In the genomic region with DNA sequence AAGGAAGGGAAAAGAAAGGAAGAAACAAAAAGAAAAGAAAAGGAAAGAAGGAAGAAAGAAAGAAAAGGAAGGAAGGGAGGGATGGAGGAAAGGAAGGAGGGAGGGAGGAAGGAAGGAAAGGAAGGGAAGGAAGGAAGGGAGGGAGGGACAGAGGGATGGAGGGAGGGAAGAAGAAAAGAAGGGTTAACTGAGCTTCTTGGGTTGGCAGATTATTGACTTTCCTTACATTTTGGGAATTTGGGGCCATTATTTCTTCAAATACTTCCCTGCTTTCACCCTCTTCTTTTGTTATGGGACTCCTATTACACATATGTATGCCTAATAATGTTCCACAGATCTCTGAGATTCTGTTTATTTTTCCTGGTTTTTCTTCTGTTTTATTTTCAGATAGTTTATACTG, we compare ENCODE assay signal across 33 cellular contexts.
DNase-seq lines count a peak whose midpoint lies in the region; ATAC-seq, FAIRE-seq and TF ChIP-seq lines count a peak whose summit lies in the region.
"Had no signal": no experiment of that assay in that cellular context is flagged by ENCODE, and none has a peak within 500 bp of the region (broad histone marks: within the 10 kb centered on the region; RNA-seq: fewer than 3 reads in every experiment).

No MANE protein-coding gene starts in this region.

- no peak for TF ChIP-seq EP300 in HepG2 (IDR thresholded peaks at IDR 0.05; ENCODE audit: low read depth in 2 of 2, low read length in 2 of 2)
- TF ChIP-seq EP300 in HepG2 (CRISPR knock-in tag; IDR thresholded peaks at IDR 0.05; ENCODE audit: borderline replicate concordance) = no peak
- no peak for TF ChIP-seq EP300 in K562 (IDR thresholded peaks at IDR 0.05; ENCODE audit: low read length)

- intact Hi-C loops in HepG2 (cut with micrococcal nuclease; ENCODE audit: unreplicated experiment) (no loop called here), right lobe of liver (cut with DNase I) (no loop called here), K562 (cut with micrococcal nuclease) (no loop called here)

- H3K4me2 ChIP-seq in HepG2 (ENCODE audit: low read depth, low read length) = no peak overlapping the region
- no peak overlapping the region for H3K4me2 ChIP-seq in K562 (ENCODE audit: insufficient read depth, low read length)
- H3K4me2 ChIP-seq: A549; BLaER1; BLaER1 treated with 17β-estradiol and CSF1 and Interleukin-3, amounts not matched to agents 10 nM and 100 nM had no signal

- no peak for FAIRE-seq in HepG2 (lab: Jason Lieb, UNC)
- no peak for FAIRE-seq in K562 (lab: Jason Lieb, UNC)
- FAIRE-seq: A204.1, A549, D721Med had no signal

- no peak overlapping the region for H3K4me3 ChIP-seq in HepG2 (replicated peaks in 1 of 3; ENCODE audit: insufficient read depth in 1 of 3, low read depth in 2 of 3, low read length in 3 of 3)
- H3K4me3 ChIP-seq in right lobe of liver = no peak overlapping the region
- no peak overlapping the region for H3K4me3 ChIP-seq in HEK293 (ENCODE audit: low read depth, low read length)
- no peak overlapping the region for H3K4me3 ChIP-seq in K562
- H3K4me3 ChIP-seq: A549; BLaER1; BLaER1 treated with 17β-estradiol and CSF1 and Interleukin-3, amounts not matched to agents 10 nM and 100 nM had no signal

- POLR2A ChIA-PET in HepG2 (lab: Yijun Ruan, JAX) (no interaction called here), HEK293 (lab: Yijun Ruan, JAX) (no interaction called here), K562 (lab: Yijun Ruan, JAX) (no interaction called here)

- H3K9ac ChIP-seq in HepG2 (ENCODE audit: insufficient read depth, low read depth, low read length) (no peak overlapping the region), K562 (ENCODE audit: insufficient read depth in 1 of 2, low read depth in 2 of 2, low read length in 2 of 2) (no peak overlapping the region)
- H3K9ac ChIP-seq: BLaER1; BLaER1 treated with 17β-estradiol and CSF1 and Interleukin-3, amounts not matched to agents 10 nM and 100 nM had no signal

- H3K9me1 ChIP-seq in K562 (ENCODE audit: control insufficient read depth, insufficient read depth, low read length) = no peaks in the 10 kb centered on the region

- H4K20me1 ChIP-seq in HepG2 (ENCODE audit: insufficient read depth, low read length) (no peaks in the 10 kb centered on the region), K562 (replicated peaks; ENCODE audit: control insufficient read depth, insufficient read depth, low read length) (no peaks in the 10 kb centered on the region)
- H4K20me1 ChIP-seq: BLaER1; BLaER1 treated with 17β-estradiol and CSF1 and Interleukin-3, amounts not matched to agents 10 nM and 100 nM had no signal

- ATAC-seq in HepG2 (no peak), right lobe of liver (no peak), K562 (no peak), GM21381 (IDR thresholded peaks at IDR 0.05; ENCODE audit: unreplicated experiment) (no peak)
- ATAC-seq: A549; CD8-positive, alpha-beta T cell had no signal

- no peak for DNase-seq in HepG2 (ENCODE audit: low spot score)
- DNase-seq in right lobe of liver = no peak
- no peak for DNase-seq in K562 (ENCODE audit: extremely low read depth in 1 of 4, low spot score in 3 of 4)
- no peak for DNase-seq in occipital lobe (lab: John Stamatoyannopoulos, UW)
- DNase-seq: 8988T; ACHN; AML-193; BE2C; C1 segment of cervical spinal cord; Caco-2; Calu3; CD4-positive, alpha-beta memory T cell; CD4-positive, alpha-beta T cell; CD4-positive, CD25-positive, alpha-beta regulatory T cell; CD8-positive, alpha-beta memory T cell; CD8-positive, alpha-beta T cell; COR-L47; DMS 273 treated with DMSO at 0.1 percent for 48 hours; DMS153; DMS53; DMS79; DMS79 treated with DMSO at 0.1 percent for 48 hours; DND-41; EL had no signal

- H2AFZ ChIP-seq in HepG2 (ENCODE audit: low read length) = no peak overlapping the region
- no peak overlapping the region for H2AFZ ChIP-seq in K562 (ENCODE audit: low read depth, low read length)

- H3K27ac ChIP-seq in HepG2 (ENCODE audit: extremely low read length, insufficient read depth, low read length) (no peak overlapping the region), right lobe of liver (no peak overlapping the region), HEK293 (ENCODE audit: extremely low read depth, low read depth, low read length) (no peak overlapping the region), K562 (ENCODE audit: extremely low read depth, low read depth, low read length) (no peak overlapping the region)
- H3K27ac ChIP-seq: 22Rv1; A549; BLaER1; BLaER1 treated with 17β-estradiol and CSF1 and Interleukin-3, amounts not matched to agents 10 nM and 100 nM; C4-2B had no signal

- peaks cover 79% of the 10 kb centered on the region for H3K9me3 ChIP-seq in HepG2 (ENCODE audit: low read length)
- no peaks in the 10 kb centered on the region for H3K9me3 ChIP-seq in right lobe of liver
- H3K9me3 ChIP-seq in HEK293 (ENCODE audit: control insufficient read depth, insufficient read depth, low read depth, low read length) = no peaks in the 10 kb centered on the region
- H3K9me3 ChIP-seq in K562 (replicated peaks; ENCODE audit: control insufficient read depth, insufficient read depth, low read depth, low read length) = no peaks in the 10 kb centered on the region
- H3K9me3 ChIP-seq: A549, BE2C, Caco-2 had no signal

- TF ChIP-seq RAD21 in HepG2 (CRISPR knock-in tag; IDR thresholded peaks at IDR 0.05) = no peak
- TF ChIP-seq RAD21 in K562 (CRISPR knock-in tag; conservative IDR thresholded peaks at IDR 0.05 in 1 of 2, IDR thresholded peaks at IDR 0.05 in 1 of 2) = no peak

- CTCF ChIA-PET in HepG2 (lab: Yijun Ruan, JAX; ENCODE audit: low intra/inter-chr PET ratio, low total read pairs) (no interaction called here), HEK293 (lab: Yijun Ruan, JAX) (no interaction called here), K562 (lab: Yijun Ruan, JAX; ENCODE audit: low intra/inter-chr PET ratio) (interaction anchor here (0.6 kb wide), 1 partner anchor 58 kb away, joined by 3 read pairs; no protein-coding TSS in a partner anchor)

- no peaks in the 10 kb centered on the region for H3K36me3 ChIP-seq in HepG2 (replicated peaks in 1 of 2; ENCODE audit: control insufficient read depth in 1 of 2, insufficient read depth in 2 of 2, low read length in 2 of 2)
- H3K36me3 ChIP-seq in right lobe of liver = no peaks in the 10 kb centered on the region
- H3K36me3 ChIP-seq in HEK293 (ENCODE audit: control insufficient read depth in 2 of 2, insufficient read depth in 1 of 2, low read length in 2 of 2) = no peaks in the 10 kb centered on the region
- no peaks in the 10 kb centered on the region for H3K36me3 ChIP-seq in K562 (ENCODE audit: control insufficient read depth, insufficient read depth, low read length)
- H3K36me3 ChIP-seq: BE2C; BLaER1; BLaER1 treated with 17β-estradiol and CSF1 and Interleukin-3, amounts not matched to agents 10 nM and 100 nM had no signal

- H3K79me2 ChIP-seq in HepG2 (ENCODE audit: insufficient read depth, low read length) (no peaks in the 10 kb centered on the region), K562 (ENCODE audit: control insufficient read depth, insufficient read depth, low read length) (no peaks in the 10 kb centered on the region)

- no peak for TF ChIP-seq POLR2A in HepG2 (IDR thresholded peaks at IDR 0.05; ENCODE audit: insufficient read depth in 1 of 2, low read depth in 2 of 2, low read length in 2 of 2)
- no peak for TF ChIP-seq POLR2A in right lobe of liver (IDR thresholded peaks at IDR 0.05)
- no peak for TF ChIP-seq POLR2A in K562 (conservative IDR thresholded peaks at IDR 0.05)

- in situ Hi-C loops in HepG2 (cut with HindIII; ENCODE audit: extremely low pct_ligation_motif_present, low pct_unique_long_range_greater_than_20kb) (no loop called here), K562 (cut with MboI) (no loop called here)

- H3K4me1 ChIP-seq in HepG2 (ENCODE audit: insufficient read depth, low read length) (no peaks in the 10 kb centered on the region), right lobe of liver (no peaks in the 10 kb centered on the region), HEK293 (ENCODE audit: control insufficient read depth, insufficient read depth, low read length) (no peaks in the 10 kb centered on the region), K562 (replicated peaks in 1 of 2; ENCODE audit: control insufficient read depth in 2 of 2, insufficient read depth in 2 of 2, low read length in 2 of 2) (no peaks in the 10 kb centered on the region)
- H3K4me1 ChIP-seq: A549; BE2C; BLaER1; BLaER1 treated with 17β-estradiol and CSF1 and Interleukin-3, amounts not matched to agents 10 nM and 100 nM; Caco-2 had no signal

- BruUV-seq in HepG2 (replicated peaks; lab: Mats Ljungman, UMichigan) (no TSS peak), K562 (replicated peaks; lab: Mats Ljungman, UMichigan) (no TSS peak)

- no peak for TF ChIP-seq CTCF in HepG2 (CRISPR knock-in tag; IDR thresholded peaks at IDR 0.05)
- TF ChIP-seq CTCF in right lobe of liver (IDR thresholded peaks at IDR 0.05) = no peak
- TF ChIP-seq CTCF in HEK293 (tag by site-specific recombination; IDR thresholded peaks at IDR 0.05) = no peak
- no peak for TF ChIP-seq CTCF in K562 (IDR thresholded peaks at IDR 0.05 in 2 of 3, conservative IDR thresholded peaks at IDR 0.05 in 1 of 3; ENCODE audit: insufficient read depth in 2 of 3, low read depth in 1 of 3, low read length in 3 of 3)

- no peaks in the 10 kb centered on the region for H3K27me3 ChIP-seq in HepG2 (ENCODE audit: control insufficient read depth in 1 of 2, insufficient read depth in 2 of 2, low read length in 2 of 2)
- peaks cover 0 to 7% of the 10 kb centered on the region in 2 donors for H3K27me3 ChIP-seq in right lobe of liver
- no peaks in the 10 kb centered on the region for H3K27me3 ChIP-seq in K562 (ENCODE audit: control insufficient read depth in 2 of 2, insufficient read depth in 2 of 2, low read length in 2 of 2)
- H3K27me3 ChIP-seq: BE2C; BLaER1; BLaER1 treated with 17β-estradiol and CSF1 and Interleukin-3, amounts not matched to agents 10 nM and 100 nM had no signal

TF ChIP-seq in HepG2, 621 proteins besides CTCF, POLR2A, EP300 and RAD21:
- TF ChIP-seq HNRNPK (IDR thresholded peaks at IDR 0.05; ENCODE audit: low read depth, low read length, poor library complexity, severe bottlenecking) = peak; percentile 91
- TF ChIP-seq PCBP1 (IDR thresholded peaks at IDR 0.05; ENCODE audit: borderline replicate concordance, low read depth, low read length) = 0 out of 2 replicates have a peak, but pooled peaks have one; percentile 69
- no peak for TF ChIP-seq ZNF382 (CRISPR knock-in tag; IDR thresholded peaks at IDR 0.05; ENCODE audit: borderline replicate concordance)

TF ChIP-seq in HEK293, 187 proteins besides CTCF, POLR2A, EP300 and RAD21:
- no peak for TF ChIP-seq ZNF548 (tag by site-specific recombination; IDR thresholded peaks at IDR 0.05)
- TF ChIP-seq ZNF366 (tag by site-specific recombination; conservative IDR thresholded peaks at IDR 0.05) = peak; percentile 77

TF ChIP-seq in K562, 482 proteins besides CTCF, POLR2A, EP300 and RAD21:
- peak; percentile 35 for TF ChIP-seq PCBP2 (IDR thresholded peaks at IDR 0.05; ENCODE audit: low read depth, low read length, poor library complexity, severe bottlenecking)
- TF ChIP-seq, protein P1, sequence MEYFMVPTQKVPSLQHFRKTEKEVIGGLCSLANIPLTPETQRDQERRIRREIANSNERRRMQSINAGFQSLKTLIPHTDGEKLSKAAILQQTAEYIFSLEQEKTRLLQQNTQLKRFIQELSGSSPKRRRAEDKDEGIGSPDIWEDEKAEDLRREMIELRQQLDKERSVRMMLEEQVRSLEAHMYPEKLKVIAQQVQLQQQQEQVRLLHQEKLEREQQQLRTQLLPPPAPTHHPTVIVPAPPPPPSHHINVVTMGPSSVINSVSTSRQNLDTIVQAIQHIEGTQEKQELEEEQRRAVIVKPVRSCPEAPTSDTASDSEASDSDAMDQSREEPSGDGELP (CRISPR knock-in tag; IDR thresholded peaks at IDR 0.05; ENCODE audit: borderline replicate concordance) = no peak
TF ChIP-seq in K562: peak in this region for 1.
